7 cellular contexts compared by ENCODE assay signal in genomic region chr2:160427629-160428424, GRCh38.
DNase-seq lines count a peak whose midpoint lies in the region; ATAC-seq and TF ChIP-seq lines count a peak whose summit lies in the region.

No MANE protein-coding gene starts in this region.

- no peaks in the 10 kb centered on the region for H3K9me3 ChIP-seq in colonic mucosa

- ATAC-seq in GM19328 (IDR thresholded peaks at IDR 0.05; ENCODE audit: unreplicated experiment) (peak; percentile 59), HG03159 (IDR thresholded peaks at IDR 0.05; ENCODE audit: unreplicated experiment) (peak; percentile 56)

- H3K27ac Mint-ChIP-seq in osteocyte (ENCODE audit: unreplicated experiment), result peak overlapping the region; percentile 95

- H3K4me1 Mint-ChIP-seq in osteocyte (ENCODE audit: unreplicated experiment), result peaks cover 62% of the 10 kb centered on the region

- H3K4me3 Mint-ChIP-seq in osteocyte (ENCODE audit: unreplicated experiment), result peak overlapping the region; percentile 66

- no peaks in the 10 kb centered on the region for H3K36me3 ChIP-seq in colonic mucosa

- H3K9me3 Mint-ChIP-seq in osteocyte (ENCODE audit: unreplicated experiment), result peaks cover 6% of the 10 kb centered on the region

- H3K27me3 Mint-ChIP-seq in osteocyte (ENCODE audit: unreplicated experiment), result no peaks in the 10 kb centered on the region

- intact Hi-C loops in colonic mucosa (cut with DNase I), result no loop called here

- TF ChIP-seq CTCF in colonic mucosa (IDR thresholded peaks at IDR 0.05) (no peak), osteocyte (IDR thresholded peaks at IDR 0.05) (no peak), GM13976 (IDR thresholded peaks at IDR 0.05; ENCODE audit: borderline replicate concordance, control extremely low read depth, extremely low read depth, insufficient read depth, missing control alignments) (no peak)

- no peaks in the 10 kb centered on the region for H3K4me1 ChIP-seq in colonic mucosa

- no peak overlapping the region for H3K4me3 ChIP-seq in colonic mucosa

- in situ Hi-C loops in GM13976 (cut with MboI; ENCODE audit: low sequenced_read_pairs, unreplicated experiment), result no loop called here

- peak; percentile 44 for DNase-seq in T-helper 22 cell (ENCODE audit: low read depth)
- DNase-seq in colonic mucosa, result no peak
- DNase-seq in osteocyte (ENCODE audit: extremely low spot score, unreplicated experiment), result no peak
- no peak for DNase-seq in GM13976 (ENCODE audit: low spot score)
- DNase-seq in NCI-H524 (lab: John Stamatoyannopoulos, UW), result no peak

- H3K9ac ChIP-seq in colonic mucosa (ENCODE audit: low read depth in 2 of 2, low read length in 2 of 2), result no peak overlapping the region

- H3K27me3 ChIP-seq in colonic mucosa, result peaks cover 6% of the 10 kb centered on the region

- peaks cover 22% of the 10 kb centered on the region for H3K36me3 Mint-ChIP-seq in osteocyte (ENCODE audit: unreplicated experiment)

- peak overlapping the region; percentile 48 for H3K27ac ChIP-seq in colonic mucosa
